In genomic region chr18:23363865-23364570, GRCh38 we compare ENCODE assay signal across 2 cellular contexts.
TF ChIP-seq lines count a peak whose summit lies in the region.

No MANE protein-coding gene starts in this region.

TF ChIP-seq in IMR-90, 13 proteins besides CTCF, POLR2A, EP300 and RAD21 (continued from another document):
- TF ChIP-seq MXI1 (IDR thresholded peaks at IDR 0.05; ENCODE audit: borderline replicate concordance, low read depth, low read length) (no peak), BHLHE40 (IDR thresholded peaks at IDR 0.05; ENCODE audit: low read depth, low read length) (no peak), RCOR1 (IDR thresholded peaks at IDR 0.05; ENCODE audit: insufficient replicate concordance, low read length) (no peak), RFX5 (IDR thresholded peaks at IDR 0.05; ENCODE audit: low read depth, low read length) (no peak), FOS (IDR thresholded peaks at IDR 0.05; ENCODE audit: low read depth, low read length) (no peak), SMC3 (IDR thresholded peaks at IDR 0.05; ENCODE audit: low read depth, low read length) (no peak), NFE2L2 (IDR thresholded peaks at IDR 0.05; ENCODE audit: low read depth, low read length) (no peak)
- TF ChIP-seq, protein P1, sequence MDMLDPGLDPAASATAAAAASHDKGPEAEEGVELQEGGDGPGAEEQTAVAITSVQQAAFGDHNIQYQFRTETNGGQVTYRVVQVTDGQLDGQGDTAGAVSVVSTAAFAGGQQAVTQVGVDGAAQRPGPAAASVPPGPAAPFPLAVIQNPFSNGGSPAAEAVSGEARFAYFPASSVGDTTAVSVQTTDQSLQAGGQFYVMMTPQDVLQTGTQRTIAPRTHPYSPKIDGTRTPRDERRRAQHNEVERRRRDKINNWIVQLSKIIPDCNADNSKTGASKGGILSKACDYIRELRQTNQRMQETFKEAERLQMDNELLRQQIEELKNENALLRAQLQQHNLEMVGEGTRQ (IDR thresholded peaks at IDR 0.05; ENCODE audit: low read depth, low read length), result no peak

TF ChIP-seq in neural cell, 6 proteins besides CTCF, POLR2A, EP300 and RAD21 (continued from another document):
- TF ChIP-seq, protein P2, sequence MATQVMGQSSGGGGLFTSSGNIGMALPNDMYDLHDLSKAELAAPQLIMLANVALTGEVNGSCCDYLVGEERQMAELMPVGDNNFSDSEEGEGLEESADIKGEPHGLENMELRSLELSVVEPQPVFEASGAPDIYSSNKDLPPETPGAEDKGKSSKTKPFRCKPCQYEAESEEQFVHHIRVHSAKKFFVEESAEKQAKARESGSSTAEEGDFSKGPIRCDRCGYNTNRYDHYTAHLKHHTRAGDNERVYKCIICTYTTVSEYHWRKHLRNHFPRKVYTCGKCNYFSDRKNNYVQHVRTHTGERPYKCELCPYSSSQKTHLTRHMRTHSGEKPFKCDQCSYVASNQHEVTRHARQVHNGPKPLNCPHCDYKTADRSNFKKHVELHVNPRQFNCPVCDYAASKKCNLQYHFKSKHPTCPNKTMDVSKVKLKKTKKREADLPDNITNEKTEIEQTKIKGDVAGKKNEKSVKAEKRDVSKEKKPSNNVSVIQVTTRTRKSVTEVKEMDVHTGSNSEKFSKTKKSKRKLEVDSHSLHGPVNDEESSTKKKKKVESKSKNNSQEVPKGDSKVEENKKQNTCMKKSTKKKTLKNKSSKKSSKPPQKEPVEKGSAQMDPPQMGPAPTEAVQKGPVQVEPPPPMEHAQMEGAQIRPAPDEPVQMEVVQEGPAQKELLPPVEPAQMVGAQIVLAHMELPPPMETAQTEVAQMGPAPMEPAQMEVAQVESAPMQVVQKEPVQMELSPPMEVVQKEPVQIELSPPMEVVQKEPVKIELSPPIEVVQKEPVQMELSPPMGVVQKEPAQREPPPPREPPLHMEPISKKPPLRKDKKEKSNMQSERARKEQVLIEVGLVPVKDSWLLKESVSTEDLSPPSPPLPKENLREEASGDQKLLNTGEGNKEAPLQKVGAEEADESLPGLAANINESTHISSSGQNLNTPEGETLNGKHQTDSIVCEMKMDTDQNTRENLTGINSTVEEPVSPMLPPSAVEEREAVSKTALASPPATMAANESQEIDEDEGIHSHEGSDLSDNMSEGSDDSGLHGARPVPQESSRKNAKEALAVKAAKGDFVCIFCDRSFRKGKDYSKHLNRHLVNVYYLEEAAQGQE (IDR thresholded peaks at IDR 0.05; ENCODE audit: borderline replicate concordance), result peak; percentile 77
- TF ChIP-seq EZH2 (IDR thresholded peaks at IDR 0.05; ENCODE audit: borderline replicate concordance, insufficient read depth, low read length, poor library complexity, severe bottlenecking) (no peak), POLR2AphosphoS5 (IDR thresholded peaks at IDR 0.05) (peak; percentile 63), SMC3 (conservative IDR thresholded peaks at IDR 0.05; ENCODE audit: poor library complexity) (no peak), TAF1 (IDR thresholded peaks at IDR 0.05; ENCODE audit: low read depth) (no peak)
